14 cellular contexts compared by ENCODE assay signal in genomic region chr10:26543567-26544306, GRCh38.
DNase-seq lines count a peak whose midpoint lies in the region; ATAC-seq and TF ChIP-seq lines count a peak whose summit lies in the region.
"Had no signal": no experiment of that assay in that cellular context is flagged by ENCODE, and none has a peak within 500 bp of the region (broad histone marks: within the 10 kb centered on the region; RNA-seq: fewer than 3 reads in every experiment).

No MANE protein-coding gene starts in this region.

- H3K9me3 ChIP-seq in ascending aorta (no peaks in the 10 kb centered on the region), breast epithelium (no peaks in the 10 kb centered on the region)
- H3K9me3 ChIP-seq: testis had no signal

- H3K27ac ChIP-seq in ascending aorta (no peak overlapping the region), breast epithelium (no peak overlapping the region)
- H3K27ac ChIP-seq: testis had no signal

- H3K4me3 ChIP-seq in ascending aorta (no peak overlapping the region), breast epithelium (no peak overlapping the region)
- H3K4me3 ChIP-seq: testis had no signal

- H3K36me3 Mint-ChIP-seq in dendritic cell treated with granulocyte-macrophage colony-stimulating factor and Interleukin-4, amounts not matched to agents 40 ng/mL and 50 ng/mL, for 4 days (ENCODE audit: low read depth), result peaks cover 91% of the 10 kb centered on the region

- no peak for DNase-seq in ascending aorta (ENCODE audit: low spot score in 2 of 2)
- no peak for DNase-seq in activated gamma-delta T cell (lab: John Stamatoyannopoulos, UW)
- DNase-seq in SIG-M5 (lab: John Stamatoyannopoulos, UW), result no peak
- no peak for DNase-seq in breast epithelium (ENCODE audit: low spot score in 2 of 2)
- DNase-seq: activated CD4-positive, alpha-beta T cell treated with anti-CD3 and anti-CD28 coated beads for 1 hour; Kasumi-1; mesenchymal stem cell; stimulated activated CD4-positive, alpha-beta T cell treated with anti-CD3 and anti-CD28 coated beads, Interleukin-12 subunit alpha, Interleukin-12 subunit beta, amount 100 ng/mL, for 4 hours; testis had no signal

- no peak for TF ChIP-seq POLR2A in breast epithelium (IDR thresholded peaks at IDR 0.05)

- H3K27me3 ChIP-seq in ascending aorta, result no peaks in the 10 kb centered on the region
- H3K27me3 ChIP-seq in breast epithelium, result no peaks in the 10 kb centered on the region
- H3K27me3 ChIP-seq: testis had no signal

- H3K9me3 Mint-ChIP-seq in dendritic cell treated with granulocyte-macrophage colony-stimulating factor and Interleukin-4, amounts not matched to agents 40 ng/mL and 50 ng/mL, for 4 days, result no peaks in the 10 kb centered on the region

- H3K4me1 ChIP-seq in ascending aorta (no peaks in the 10 kb centered on the region), breast epithelium (no peaks in the 10 kb centered on the region)
- H3K4me1 ChIP-seq: testis had no signal

- ATAC-seq in GM18498 (IDR thresholded peaks at IDR 0.05; ENCODE audit: unreplicated experiment) (peak; percentile 77), GM21381 (IDR thresholded peaks at IDR 0.05; ENCODE audit: unreplicated experiment) (peak; percentile 75), HG03135 (IDR thresholded peaks at IDR 0.05; ENCODE audit: unreplicated experiment) (peak; percentile 64)
- ATAC-seq: Panc1 had no signal

- peak overlapping the region; percentile 88 for H3K27ac Mint-ChIP-seq in dendritic cell treated with granulocyte-macrophage colony-stimulating factor and Interleukin-4, amounts not matched to agents 40 ng/mL and 50 ng/mL, for 4 days

- no peaks in the 10 kb centered on the region for H3K36me3 ChIP-seq in ascending aorta
- no peaks in the 10 kb centered on the region for H3K36me3 ChIP-seq in breast epithelium

- no peak overlapping the region for H3K4me3 Mint-ChIP-seq in dendritic cell treated with granulocyte-macrophage colony-stimulating factor and Interleukin-4, amounts not matched to agents 40 ng/mL and 50 ng/mL, for 4 days

- peaks cover 64% of the 10 kb centered on the region for H3K4me1 Mint-ChIP-seq in dendritic cell treated with granulocyte-macrophage colony-stimulating factor and Interleukin-4, amounts not matched to agents 40 ng/mL and 50 ng/mL, for 4 days (ENCODE audit: low read depth)

- intact Hi-C loops in dendritic cell treated with granulocyte-macrophage colony-stimulating factor and Interleukin-4, amounts not matched to agents 40 ng/mL and 50 ng/mL, for 4 days (cut with micrococcal nuclease), result loop anchor here (5.0 kb wide), 1 partner anchor 61 kb away; no protein-coding TSS in a partner anchor
- intact Hi-C loops in ascending aorta (cut with DNase I), result no loop called here
- intact Hi-C loops in breast epithelium (cut with DNase I; ENCODE audit: low total_unique reads), result no loop called here

- no peak for TF ChIP-seq CTCF in ascending aorta (IDR thresholded peaks at IDR 0.05)
- no peak for TF ChIP-seq CTCF in breast epithelium (IDR thresholded peaks at IDR 0.05)

- H3K27me3 Mint-ChIP-seq in dendritic cell treated with granulocyte-macrophage colony-stimulating factor and Interleukin-4, amounts not matched to agents 40 ng/mL and 50 ng/mL, for 4 days, result no peaks in the 10 kb centered on the region
